In genomic region chr9:99845063-99845462, GRCh38 we compare ENCODE assay signal across 36 cellular contexts. TPM values are rescaled to one million over a fixed set of nuclear protein-coding genes. Genes with fewer than 3 reads are reported as not detected.
"Had no signal": no experiment of that assay in that cellular context is flagged by ENCODE, and none has a peak within 500 bp of the region (broad histone marks: within the 10 kb centered on the region; RNA-seq: fewer than 3 reads in every experiment).

No MANE protein-coding gene starts in this region.

- H3K27me3 ChIP-seq: adrenal gland, cardiac muscle cell had no signal

- ATAC-seq: activated CD8-positive, alpha-beta T cell treated with anti-CD3 and anti-CD28 coated beads for 36 hours; activated naive CD4-positive, alpha-beta T cell treated with anti-CD3 and anti-CD28 coated beads, Interleukin-2, amount 50 U/mL, for 72 hours; activated T-cell treated with anti-CD3 and anti-CD28 coated beads, Interleukin-2, amount 50 U/mL, for 4 hours; activated T-cell treated with anti-CD3 and anti-CD28 coated beads, Interleukin-2, amount 50 U/mL, for 72 hours; activated T-helper 17 cell treated with anti-CD3 and anti-CD28 coated beads, Interleukin-2, amount 50 U/mL, for 72 hours; T-cell had no signal

- H3K36me3 ChIP-seq: cardiac muscle cell had no signal

- H3K4me3 ChIP-seq: adrenal gland, cardiac muscle cell had no signal

- H3K9me3 ChIP-seq: adrenal gland had no signal

- H3K27ac ChIP-seq: adrenal gland, cardiac muscle cell, VCaP had no signal

- H3K4me1 Mint-ChIP-seq: brain had no signal

- H3K4me1 ChIP-seq: adrenal gland had no signal

- H3K27me3 Mint-ChIP-seq: activated B cell treated with CpG ODN at 0.5 μM for 24 hours; activated CD4-positive, alpha-beta memory T cell treated with anti-CD3 and anti-CD28 coated beads for 36 hours; activated CD4-positive, alpha-beta T cell treated with anti-CD3 and anti-CD28 coated beads, Interleukin-2, amount 10 ng/mL, durations not matched to agents 24 days and 14 days; activated CD8-positive, alpha-beta T cell treated with anti-CD3 and anti-CD28 coated beads for 36 hours; activated naive CD8-positive, alpha-beta T cell treated with anti-CD3 and anti-CD28 coated beads for 36 hours; activated T-helper 17 cell treated with anti-CD3 and anti-CD28 coated beads, Interleukin-2, amount 50 U/mL, for 72 hours; central memory CD8-positive, alpha-beta T cell; T-cell had no signal

- DNase-seq: activated B cell treated with CpG ODN at 0.5 μM for 24 hours; activated CD4-positive, alpha-beta memory T cell treated with anti-CD3 and anti-CD28 coated beads for 36 hours; activated CD4-positive, alpha-beta T cell treated with anti-CD3 and anti-CD28 coated beads for 4 hours; activated CD4-positive, alpha-beta T cell treated with anti-CD3 and anti-CD28 coated beads, Interleukin-2, amount 10 ng/mL, durations not matched to agents 24 days and 14 days; activated CD4-positive, alpha-beta T cell treated with anti-CD3 and anti-CD28 coated beads, Interleukin-2, amount 50 U/mL, for 1 hour; activated CD4-positive, alpha-beta T cell treated with anti-CD3 and anti-CD28 coated beads, Interleukin-2, amount 50 U/mL, for 4 hours; activated CD4-positive, CD25-positive, alpha-beta regulatory T cell treated with anti-CD3 and anti-CD28 coated beads, Interleukin-2, amount 50 U/mL, for 72 hours; activated CD8-positive, alpha-beta memory T cell treated with anti-CD3 and anti-CD28 coated beads, Interleukin-2, amount 50 U/mL, for 4 hours; activated CD8-positive, alpha-beta T cell treated with anti-CD3 and anti-CD28 coated beads for 36 hours; activated effector memory CD4-positive, alpha-beta T cell treated with anti-CD3 and anti-CD28 coated beads, Interleukin-2, amount 50 U/mL, for 16 hours; activated gamma-delta T cell treated with Interleukin-2 at 50 U/mL for 16 hours; activated naive CD4-positive, alpha-beta T cell; activated naive CD4-positive, alpha-beta T cell treated with anti-CD3 and anti-CD28 coated beads for 36 hours; activated naive CD4-positive, alpha-beta T cell treated with anti-CD3 and anti-CD28 coated beads, Interleukin-2, amount 50 U/mL, for 16 hours; activated naive CD8-positive, alpha-beta T cell treated with anti-CD3 and anti-CD28 coated beads for 36 hours; activated T-cell treated with anti-CD3 and anti-CD28 coated beads for 4 hours; activated T-cell treated with anti-CD3 and anti-CD28 coated beads, Interleukin-2, amount 50 U/mL, for 1 hour; activated T-cell treated with anti-CD3 and anti-CD28 coated beads, Interleukin-2, amount 50 U/mL, for 4 hours; activated T-cell treated with anti-CD3 and anti-CD28 coated beads, Interleukin-2, amount 50 U/mL, for 72 hours; adrenal gland; amniotic stem cell; aorta; caudate nucleus; cerebellar nuclear complex; T-cell; T-helper 2 cell; T-helper 9 cell had no signal

- H3K4me3 Mint-ChIP-seq: activated B cell treated with CpG ODN at 0.5 μM for 24 hours; activated CD4-positive, alpha-beta memory T cell treated with anti-CD3 and anti-CD28 coated beads for 36 hours; activated CD4-positive, alpha-beta T cell treated with anti-CD3 and anti-CD28 coated beads, Interleukin-2, amount 10 ng/mL, durations not matched to agents 24 days and 14 days; activated CD8-positive, alpha-beta T cell treated with anti-CD3 and anti-CD28 coated beads for 36 hours; activated naive CD4-positive, alpha-beta T cell treated with anti-CD3 and anti-CD28 coated beads for 36 hours; activated naive CD8-positive, alpha-beta T cell treated with anti-CD3 and anti-CD28 coated beads for 36 hours; activated T-cell treated with anti-CD3 and anti-CD28 coated beads, Interleukin-2, amount 50 U/mL, for 4 hours; activated T-cell treated with anti-CD3 and anti-CD28 coated beads, Interleukin-2, amount 50 U/mL, for 72 hours; activated T-helper 1 cell treated with anti-CD3 and anti-CD28 coated beads, Interleukin-12 subunit alpha, Interleukin-12 subunit beta, Interleukin-2, Interleukin-4 antibody, amounts not matched to agents 30 ng/mL and 10 ng/mL and 1 ng/mL, durations not matched to agents 14 hours and 24 hours and 36 hours; activated T-helper 17 cell treated with anti-CD3 and anti-CD28 coated beads, Interleukin-2, amount 50 U/mL, for 72 hours; brain; central memory CD8-positive, alpha-beta T cell; T-cell; T-helper 2 cell treated with Interferon-gamma antibody and Interleukin-4, amounts not matched to agents 5 μg/mL and 100 μg/mL, for 36 hours had no signal

- H3K9me3 Mint-ChIP-seq: activated B cell treated with CpG ODN at 0.5 μM for 24 hours; activated CD4-positive, alpha-beta memory T cell treated with anti-CD3 and anti-CD28 coated beads for 36 hours; activated CD8-positive, alpha-beta T cell treated with anti-CD3 and anti-CD28 coated beads for 36 hours; activated naive CD4-positive, alpha-beta T cell treated with anti-CD3 and anti-CD28 coated beads for 36 hours; activated naive CD4-positive, alpha-beta T cell treated with anti-CD3 and anti-CD28 coated beads, Interleukin-2, amount 50 U/mL, for 72 hours; activated naive CD8-positive, alpha-beta T cell treated with anti-CD3 and anti-CD28 coated beads for 36 hours; activated T-cell treated with anti-CD3 and anti-CD28 coated beads, Interleukin-2, amount 50 U/mL, for 4 hours; activated T-cell treated with anti-CD3 and anti-CD28 coated beads, Interleukin-2, amount 50 U/mL, for 72 hours; activated T-helper 1 cell treated with anti-CD3 and anti-CD28 coated beads, Interleukin-12 subunit alpha, Interleukin-12 subunit beta, Interleukin-2, Interleukin-4 antibody, amounts not matched to agents 30 ng/mL and 10 ng/mL and 1 ng/mL, durations not matched to agents 14 hours and 24 hours and 36 hours; activated T-helper 17 cell treated with anti-CD3 and anti-CD28 coated beads, Interleukin-2, amount 50 U/mL, for 72 hours; brain; central memory CD8-positive, alpha-beta T cell; T-cell; T-helper 2 cell treated with Interferon-gamma antibody and Interleukin-4, amounts not matched to agents 5 μg/mL and 100 μg/mL, for 36 hours had no signal

- H3K27ac Mint-ChIP-seq: activated B cell treated with CpG ODN at 0.5 μM for 24 hours; activated CD4-positive, alpha-beta memory T cell treated with anti-CD3 and anti-CD28 coated beads for 36 hours; activated CD4-positive, alpha-beta T cell treated with anti-CD3 and anti-CD28 coated beads, Interleukin-2, amount 10 ng/mL, durations not matched to agents 24 days and 14 days; activated CD8-positive, alpha-beta T cell treated with anti-CD3 and anti-CD28 coated beads for 36 hours; activated naive CD4-positive, alpha-beta T cell treated with anti-CD3 and anti-CD28 coated beads for 36 hours; activated naive CD4-positive, alpha-beta T cell treated with anti-CD3 and anti-CD28 coated beads, Interleukin-2, amount 50 U/mL, for 72 hours; activated naive CD8-positive, alpha-beta T cell treated with anti-CD3 and anti-CD28 coated beads for 36 hours; activated T-cell treated with anti-CD3 and anti-CD28 coated beads, Interleukin-2, amount 50 U/mL, for 72 hours; activated T-helper 1 cell treated with anti-CD3 and anti-CD28 coated beads, Interleukin-12 subunit alpha, Interleukin-12 subunit beta, Interleukin-2, Interleukin-4 antibody, amounts not matched to agents 30 ng/mL and 10 ng/mL and 1 ng/mL, durations not matched to agents 14 hours and 24 hours and 36 hours; activated T-helper 17 cell treated with anti-CD3 and anti-CD28 coated beads, Interleukin-2, amount 50 U/mL, for 72 hours; brain; T-cell; T-helper 2 cell treated with Interferon-gamma antibody and Interleukin-4, amounts not matched to agents 5 μg/mL and 100 μg/mL, for 36 hours had no signal

RNA-seq across cellular contexts. Expression of gene NR4A3, which starts 23.4 kb away (rescaled TPM):
- total RNA-seq: bronchial epithelial cell had no signal
